Comparison of ENCODE assay signal across 1 cellular context in the genomic region with DNA sequence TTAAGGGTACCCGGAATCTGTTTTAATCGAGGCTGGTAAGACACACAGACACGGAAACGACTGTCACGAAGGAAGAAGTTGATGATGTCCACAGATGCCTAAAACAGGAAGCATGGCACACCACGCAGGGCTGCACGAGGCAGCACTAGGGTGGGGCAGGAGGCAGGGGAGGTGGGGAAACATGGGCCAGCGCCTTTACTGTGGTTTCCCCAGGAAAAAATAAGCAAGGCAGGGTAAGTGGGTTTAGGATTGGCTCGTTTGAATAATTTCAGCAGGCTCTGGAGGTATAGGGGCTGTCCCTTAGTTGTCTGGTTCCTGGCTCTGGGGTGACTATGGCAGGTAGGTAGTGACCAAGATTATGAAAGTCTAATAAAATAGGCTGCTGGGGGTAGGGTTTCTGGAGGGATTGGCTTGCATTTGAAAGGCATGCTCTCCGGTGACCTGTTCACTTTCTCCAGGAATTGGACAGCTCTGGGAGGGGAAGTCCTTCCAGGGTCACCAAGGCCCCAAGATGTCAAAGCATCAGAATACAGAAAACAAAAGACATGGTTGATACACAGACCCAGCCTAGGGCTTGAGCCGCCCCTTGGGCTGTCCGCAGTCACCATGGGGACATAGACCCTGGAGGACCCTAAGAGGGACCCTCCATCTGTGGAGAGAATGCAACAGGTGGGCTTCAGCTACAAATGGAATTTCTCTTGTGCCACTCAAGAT.
TF ChIP-seq lines count a peak whose summit lies in the region.

No MANE protein-coding gene starts in this region.

TF ChIP-seq in HepG2, 621 proteins besides CTCF, POLR2A, EP300 and RAD21:
- TF ChIP-seq ZNF792 (CRISPR knock-in tag; IDR thresholded peaks at IDR 0.05) (no peak), ZNF260 (CRISPR knock-in tag; IDR thresholded peaks at IDR 0.05; ENCODE audit: borderline replicate concordance, low read depth) (no peak), ZNF543 (CRISPR knock-in tag; IDR thresholded peaks at IDR 0.05) (no peak), NRL (CRISPR knock-in tag; IDR thresholded peaks at IDR 0.05; ENCODE audit: borderline replicate concordance) (no peak), CCDC6 (CRISPR knock-in tag; IDR thresholded peaks at IDR 0.05) (no peak), IRF2 (CRISPR knock-in tag; IDR thresholded peaks at IDR 0.05) (no peak), SP2 (CRISPR knock-in tag; IDR thresholded peaks at IDR 0.05) (no peak), RBM22 (optimal IDR thresholded peaks at IDR 0.05; ENCODE audit: low read length) (no peak), ZNF282 (IDR thresholded peaks at IDR 0.05; ENCODE audit: partially characterized antibody) (no peak), SRY (CRISPR knock-in tag; IDR thresholded peaks at IDR 0.05) (no peak), TBP (CRISPR knock-in tag; IDR thresholded peaks at IDR 0.05) (no peak)
